In genomic region chr6:5260111-5260620, GRCh38 we compare ENCODE assay signal across 8 cellular contexts. TPM values are rescaled to one million over a fixed set of nuclear protein-coding genes. Genes with fewer than 3 reads are reported as not detected.
DNase-seq lines count a peak whose midpoint lies in the region; ATAC-seq, FAIRE-seq and TF ChIP-seq lines count a peak whose summit lies in the region.

No MANE protein-coding gene starts in this region.

- H3K9me3 ChIP-seq in ES-I3 (ENCODE audit: control insufficient read depth, insufficient read depth, low read length), result no peaks in the 10 kb centered on the region
- no peaks in the 10 kb centered on the region for H3K9me3 ChIP-seq in left ventricle myocardium inferior (replicated peaks)

- peaks cover 4% of the 10 kb centered on the region; the same call in 1 of the 2 replicates for H3K36me3 ChIP-seq in ES-I3 (ENCODE audit: insufficient read depth, low read length)
- no peaks in the 10 kb centered on the region for H3K36me3 ChIP-seq in left ventricle myocardium inferior

- no peak for TF ChIP-seq CTCF in left ventricle myocardium inferior (IDR thresholded peaks at IDR 0.05; ENCODE audit: borderline replicate concordance)

- peak; percentile 71 for DNase-seq in KG1 (lab: John Stamatoyannopoulos, UW)
- DNase-seq in SK-N-DZ (ENCODE audit: low spot score), result peak; percentile 70
- DNase-seq in activated naive CD4-positive, alpha-beta T cell treated with anti-CD3 and anti-CD28 coated beads, Interleukin-2, amount 50 U/mL, for 72 hours (ENCODE audit: low spot score in 2 of 2), result peak; percentile 65 to 69
- DNase-seq in left ventricle myocardium inferior, result no peak
- DNase-seq in putamen (ENCODE audit: low spot score), result peak; percentile 58
- DNase-seq in urothelium cell line (ENCODE audit: low spot score), result peak; percentile 76

- H3K9ac ChIP-seq in ES-I3 (ENCODE audit: low read depth, low read length), result peak overlapping the region; percentile 57

- FAIRE-seq in urothelium cell line (lab: Jason Lieb, UNC), result no peak

- ATAC-seq in GM21825 (IDR thresholded peaks at IDR 0.05; ENCODE audit: unreplicated experiment), result peak; percentile 60
- peak; percentile 65 to 76 for ATAC-seq in activated naive CD4-positive, alpha-beta T cell treated with anti-CD3 and anti-CD28 coated beads, Interleukin-2, amount 50 U/mL, for 72 hours

- H3K36me3 Mint-ChIP-seq in activated naive CD4-positive, alpha-beta T cell treated with anti-CD3 and anti-CD28 coated beads, Interleukin-2, amount 50 U/mL, for 72 hours, result peaks cover 17 to 18% of the 10 kb centered on the region in 2 donors

- intact Hi-C loops in left ventricle myocardium inferior (cut with micrococcal nuclease), result no loop called here

- H3K4me1 ChIP-seq in ES-I3 (ENCODE audit: insufficient read depth, low read length) (no peaks in the 10 kb centered on the region), left ventricle myocardium inferior (peaks cover 35% of the 10 kb centered on the region)

- peak overlapping the region; percentile 91 to 98 for H3K27ac Mint-ChIP-seq in activated naive CD4-positive, alpha-beta T cell treated with anti-CD3 and anti-CD28 coated beads, Interleukin-2, amount 50 U/mL, for 72 hours

- peak overlapping the region; percentile 82 for H3K4me3 ChIP-seq in left ventricle myocardium inferior

- no peaks in the 10 kb centered on the region for H3K27me3 ChIP-seq in left ventricle myocardium inferior (ENCODE audit: low read depth)

- no peaks in the 10 kb centered on the region for H3K9me3 Mint-ChIP-seq in activated naive CD4-positive, alpha-beta T cell treated with anti-CD3 and anti-CD28 coated beads, Interleukin-2, amount 50 U/mL, for 72 hours

- H3K27ac ChIP-seq in left ventricle myocardium inferior (replicated peaks), result peak overlapping the region; percentile 96

RNA-seq across cellular contexts. Expression of gene LYRM4, which starts 0.6 kb away (rescaled TPM):
- 47.8 and 48.7 TPM in 2 replicates for polyA plus RNA-seq in SK-N-DZ (2014; cell fraction: cytosol; rRNA removed)
- polyA plus RNA-seq in SK-N-DZ (2014; cell fraction: nucleus; rRNA removed), result 24.9 and 30.0 TPM in 2 replicates
- total RNA-seq in activated naive CD4-positive, alpha-beta T cell treated with anti-CD3 and anti-CD28 coated beads, Interleukin-2, amount 50 U/mL, for 72 hours, result 10 to 100 TPM; 32.7 to 40.7 TPM
- total RNA-seq in left ventricle myocardium inferior, result 28.5 TPM

RNA-seq across cellular contexts. Expression of gene FARS2, which starts 1.1 kb away (rescaled TPM):
- polyA plus RNA-seq in SK-N-DZ (2014; cell fraction: cytosol; rRNA removed), result 10.2 and 12.2 TPM in 2 replicates
- 5.9 and 7.0 TPM in 2 replicates for polyA plus RNA-seq in SK-N-DZ (2014; cell fraction: nucleus; rRNA removed)
- 10 to 100 TPM in 1 of 2 donors, 1 to 10 TPM in 1; 8.2 to 29.0 TPM for total RNA-seq in activated naive CD4-positive, alpha-beta T cell treated with anti-CD3 and anti-CD28 coated beads, Interleukin-2, amount 50 U/mL, for 72 hours
- total RNA-seq in left ventricle myocardium inferior, result 16.7 TPM
